Comparison of ENCODE assay signal across 8 cellular contexts in the genomic region with DNA sequence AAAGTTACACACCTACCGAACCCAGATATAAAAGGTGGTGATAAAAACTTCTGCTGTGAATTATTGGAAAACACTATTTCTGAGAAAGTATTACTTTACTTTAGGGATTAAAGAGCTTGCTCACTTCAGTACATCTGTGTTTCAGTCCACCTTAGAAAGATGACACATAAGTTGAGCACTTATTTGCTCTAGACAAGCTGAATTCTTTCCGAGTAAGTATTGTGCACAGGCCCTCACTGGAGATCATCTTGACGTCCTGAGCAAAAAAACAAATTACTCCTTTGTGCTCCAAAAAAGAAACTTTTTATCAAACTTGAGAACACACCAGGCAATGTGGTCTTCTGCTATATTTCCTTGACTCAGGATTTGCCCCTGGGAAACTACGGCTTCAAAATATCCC.
"Had no signal": no experiment of that assay in that cellular context is flagged by ENCODE, and none has a peak within 500 bp of the region (broad histone marks: within the 10 kb centered on the region; RNA-seq: fewer than 3 reads in every experiment).

No MANE protein-coding gene starts in this region.

- H3K4me1 ChIP-seq: HAP-1 had no signal

- H3K36me3 ChIP-seq: HAP-1 had no signal

- DNase-seq: GOT3, H7, HFFc6, KBM-7 had no signal

- H3K27ac ChIP-seq: HL-60 had no signal

- H3K27ac Mint-ChIP-seq: HFFc6, IgD-negative memory B cell had no signal

- FAIRE-seq: HepG2 had no signal

- H3K4me1 Mint-ChIP-seq: IgD-negative memory B cell had no signal

- H3K4me3 Mint-ChIP-seq: HFFc6, IgD-negative memory B cell had no signal

- H3K36me3 Mint-ChIP-seq: IgD-negative memory B cell had no signal

- H3K4me3 ChIP-seq: HAP-1 had no signal

- H3K27me3 Mint-ChIP-seq: IgD-negative memory B cell had no signal

- H3K9me3 Mint-ChIP-seq: IgD-negative memory B cell had no signal

- H3K9me3 ChIP-seq: HAP-1 had no signal
